In the genomic region with DNA sequence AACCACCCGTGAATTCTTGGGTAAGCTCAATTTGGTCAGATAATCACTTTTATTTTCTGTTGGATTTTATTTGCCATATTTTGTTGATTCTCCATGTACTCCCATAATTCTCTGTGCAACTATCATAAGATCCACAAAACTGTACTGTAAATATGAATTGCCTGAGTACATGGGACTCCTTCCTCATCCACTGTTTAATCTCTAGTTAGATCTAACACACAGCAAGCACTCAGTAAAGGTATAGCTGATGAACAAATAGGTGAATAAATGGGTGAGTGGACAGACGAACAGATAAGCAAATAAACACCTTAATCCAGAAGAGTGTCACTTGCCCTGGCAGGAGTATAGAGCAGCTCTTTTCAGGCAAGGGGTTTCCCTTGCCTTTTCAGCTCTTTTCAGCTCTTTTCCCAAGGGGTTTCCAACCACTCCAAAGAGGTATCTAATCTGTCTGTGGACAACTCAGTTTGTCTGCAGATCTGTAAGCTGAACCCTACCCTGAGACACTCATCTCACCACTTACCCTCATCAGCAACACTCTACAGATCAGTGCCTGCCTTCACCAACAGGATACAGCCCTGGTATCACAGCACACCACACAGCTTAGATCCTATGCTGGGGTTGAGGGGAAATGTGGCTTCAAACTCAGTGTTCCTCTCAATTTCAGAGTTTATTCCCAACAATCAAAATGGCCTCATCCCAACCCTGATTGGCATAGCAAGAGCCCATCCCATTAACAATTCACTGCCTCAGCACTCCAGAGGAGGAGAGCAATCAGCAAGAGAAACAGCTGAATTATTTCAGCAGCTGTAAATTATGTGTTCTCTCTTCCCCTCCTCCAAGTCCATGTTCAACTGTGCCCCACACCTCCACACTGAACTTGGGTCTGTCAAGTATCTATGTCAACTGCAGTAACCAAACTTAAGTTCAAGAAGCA, we compare ENCODE assay signal across 10 cellular contexts. TPM values are rescaled to one million over a fixed set of nuclear protein-coding genes. Genes with fewer than 3 reads are reported as not detected.
DNase-seq lines count a peak whose midpoint lies in the region; ATAC-seq and TF ChIP-seq lines count a peak whose summit lies in the region.
"Had no signal": no experiment of that assay in that cellular context is flagged by ENCODE, and none has a peak within 500 bp of the region (broad histone marks: within the 10 kb centered on the region; RNA-seq: fewer than 3 reads in every experiment).

No MANE protein-coding gene starts in this region.

- H3K27me3 ChIP-seq in body of pancreas = no peaks in the 10 kb centered on the region
- H3K27me3 ChIP-seq in Karpas-422 (ENCODE audit: low read length) = no peaks in the 10 kb centered on the region

- H4K20me1 ChIP-seq in Karpas-422 (ENCODE audit: insufficient read depth, low read depth, low read length) = peaks cover 46% of the 10 kb centered on the region

- no peak overlapping the region for H2AFZ ChIP-seq in Karpas-422 (ENCODE audit: low read length)

- H3K27me3 Mint-ChIP-seq in progenitor cell of endocrine pancreas = no peaks in the 10 kb centered on the region
- H3K27me3 Mint-ChIP-seq: memory B cell had no signal

- no peak overlapping the region for H3K4me3 ChIP-seq in body of pancreas
- H3K4me3 ChIP-seq in Karpas-422 (ENCODE audit: low read length) = no peak overlapping the region

- H3K9me3 Mint-ChIP-seq in progenitor cell of endocrine pancreas (ENCODE audit: low read depth) = no peaks in the 10 kb centered on the region
- H3K9me3 Mint-ChIP-seq: activated T-cell treated with anti-CD3 and anti-CD28 coated beads, Interleukin-2, amount 50 U/mL, for 4 hours; memory B cell had no signal

- TF ChIP-seq CTCF in body of pancreas (IDR thresholded peaks at IDR 0.05) (no peak), progenitor cell of endocrine pancreas (IDR thresholded peaks at IDR 0.05; ENCODE audit: unreplicated experiment) (no peak)

- H3K9ac ChIP-seq in Karpas-422 (ENCODE audit: low read length) = no peak overlapping the region

- H3K27ac ChIP-seq in body of pancreas (peak overlapping the region; percentile 42 to 79 (median 53)), Karpas-422 (ENCODE audit: low read length) (no peak overlapping the region)

- no peaks in the 10 kb centered on the region for H3K9me2 ChIP-seq in Karpas-422 (replicated peaks; ENCODE audit: insufficient read depth, low read length)

- ATAC-seq in HG03565 (IDR thresholded peaks at IDR 0.05; ENCODE audit: unreplicated experiment) (peak; percentile 41), body of pancreas (no peak)
- ATAC-seq: activated T-cell treated with anti-CD3 and anti-CD28 coated beads, Interleukin-2, amount 50 U/mL, for 4 hours had no signal

- H3K79me2 ChIP-seq in Karpas-422 (ENCODE audit: low read length) = no peaks in the 10 kb centered on the region

- intact Hi-C loops in body of pancreas (cut with DNase I) = no loop called here

- H3K4me3 Mint-ChIP-seq in progenitor cell of endocrine pancreas (ENCODE audit: low read depth) = no peak overlapping the region
- H3K4me3 Mint-ChIP-seq: activated T-cell treated with anti-CD3 and anti-CD28 coated beads, Interleukin-2, amount 50 U/mL, for 4 hours; memory B cell had no signal

- H3K4me1 Mint-ChIP-seq in progenitor cell of endocrine pancreas (ENCODE audit: low read depth) = peaks cover 5% of the 10 kb centered on the region

- WGBS in body of pancreas, 2 donors = 25 to 50% methylated on average over 2 of the region's 2 CpGs

- H3K4me2 ChIP-seq in Karpas-422 (ENCODE audit: low read depth, low read length, poor library complexity, severe bottlenecking) = no peak overlapping the region

- H3K27ac Mint-ChIP-seq in progenitor cell of endocrine pancreas = peak overlapping the region; percentile 73
- H3K27ac Mint-ChIP-seq: memory B cell had no signal

- TF ChIP-seq POLR2A in body of pancreas (IDR thresholded peaks at IDR 0.05) = no peak
- TF ChIP-seq POLR2A in erythroblast (IDR thresholded peaks at IDR 0.05; ENCODE audit: low read length) = no peak

- H3K9me3 ChIP-seq in body of pancreas (no peaks in the 10 kb centered on the region), Karpas-422 (ENCODE audit: low read length) (no peaks in the 10 kb centered on the region)

- peak; percentile 92 for DNase-seq in DMS53 treated with DMSO at 0.1 percent for 48 hours (lab: John Stamatoyannopoulos, UW; ENCODE audit: unreplicated experiment)
- no peak for DNase-seq in body of pancreas
- DNase-seq in progenitor cell of endocrine pancreas (ENCODE audit: low spot score, unreplicated experiment) = no peak
- DNase-seq in HK-2 (ENCODE audit: unreplicated experiment) = no peak
- DNase-seq in Karpas-422 = no peak
- DNase-seq in NCI-H1694 treated with DMSO at 0.1 percent for 48 hours (lab: John Stamatoyannopoulos, UW) = no peak
- DNase-seq in erythroblast (lab: John Stamatoyannopoulos, UW) = no peak
- DNase-seq: activated T-cell treated with anti-CD3 and anti-CD28 coated beads, Interleukin-2, amount 50 U/mL, for 4 hours had no signal

- H3K36me3 ChIP-seq in body of pancreas (replicated peaks in 1 of 2; ENCODE audit: insufficient read depth in 1 of 2, low read depth in 2 of 2) = no peaks in the 10 kb centered on the region
- no peaks in the 10 kb centered on the region for H3K36me3 ChIP-seq in Karpas-422 (ENCODE audit: insufficient read depth, low read length)

- no peaks in the 10 kb centered on the region for H3K36me3 Mint-ChIP-seq in progenitor cell of endocrine pancreas (ENCODE audit: insufficient read depth)

- H3K4me1 ChIP-seq in body of pancreas (peaks cover 78% of the 10 kb centered on the region), Karpas-422 (ENCODE audit: low read length) (no peaks in the 10 kb centered on the region)

RNA-seq across cellular contexts. Expression of a gene that starts 51.1 kb away (rescaled TPM):
- total RNA-seq in body of pancreas (100 to 1,000 TPM in 1 of 2 donors, 10 to 100 TPM in 1; 57.6 to 124 TPM), progenitor cell of endocrine pancreas (26.0 and 26.7 TPM in 2 replicates)
- total RNA-seq in Karpas-422 (2014; rRNA removed; shearing (Covaris generic); ENCODE audit: low replicate concordance) = 10.7 and 21.8 TPM in 2 replicates
